ENCODE assay signal across 8 cellular contexts in genomic region chr4:52545099-52546069, GRCh38.
A peak's percentile ranks its signal among the peaks of the same experiment; 100 is the strongest.
DNase-seq lines count a peak whose midpoint lies in the region; ATAC-seq and TF ChIP-seq lines count a peak whose summit lies in the region.

No MANE protein-coding gene starts in this region.

- TF ChIP-seq CTCF in lower lobe of right lung (IDR thresholded peaks at IDR 0.05), result peak; percentile 94

- no peaks in the 10 kb centered on the region for H3K4me1 ChIP-seq in lower lobe of right lung

- peak; percentile 61 for DNase-seq in NCI-H82 (lab: John Stamatoyannopoulos, UW)
- DNase-seq in NCI-H82 treated with DMSO at 0.1 percent for 48 hours (lab: John Stamatoyannopoulos, UW; ENCODE audit: unreplicated experiment), result no peak
- peak; percentile 23 for DNase-seq in NCI-H226
- DNase-seq in activated CD4-positive, alpha-beta T cell treated with anti-CD3 and anti-CD28 coated beads, Interleukin-2, amount 50 U/mL, for 1 hour, result peak; percentile 51
- peak; percentile 82 for DNase-seq in ecto neural progenitor cell (ENCODE audit: low spot score)
- peak; percentile 67 for DNase-seq in lower lobe of right lung
- peak; percentile 37 for DNase-seq in stimulated activated CD8-positive, alpha-beta memory T cell treated with anti-CD3 and anti-CD28 coated beads, Interleukin-15, amount 100 ng/mL, for 24 hours (ENCODE audit: low read depth)

- peak; percentile 94 for ATAC-seq in HG02885 (IDR thresholded peaks at IDR 0.05; ENCODE audit: poor library complexity, unreplicated experiment)
- ATAC-seq in lower lobe of right lung, result peak; percentile 91 to 96

- H3K36me3 ChIP-seq in lower lobe of right lung, result no peaks in the 10 kb centered on the region

- H3K27ac ChIP-seq in lower lobe of right lung, result no peak overlapping the region

- H3K4me3 ChIP-seq in lower lobe of right lung, result no peak overlapping the region

- no peaks in the 10 kb centered on the region for H3K9me3 ChIP-seq in lower lobe of right lung

- no peaks in the 10 kb centered on the region for H3K27me3 ChIP-seq in lower lobe of right lung (ENCODE audit: low read depth)

- intact Hi-C loops in lower lobe of right lung (cut with DNase I), result loop anchor here (5.0 kb wide), 1 partner anchor 437 kb away; no protein-coding TSS in a partner anchor
